Comparison of ENCODE assay signal across 9 cellular contexts in the genomic region with DNA sequence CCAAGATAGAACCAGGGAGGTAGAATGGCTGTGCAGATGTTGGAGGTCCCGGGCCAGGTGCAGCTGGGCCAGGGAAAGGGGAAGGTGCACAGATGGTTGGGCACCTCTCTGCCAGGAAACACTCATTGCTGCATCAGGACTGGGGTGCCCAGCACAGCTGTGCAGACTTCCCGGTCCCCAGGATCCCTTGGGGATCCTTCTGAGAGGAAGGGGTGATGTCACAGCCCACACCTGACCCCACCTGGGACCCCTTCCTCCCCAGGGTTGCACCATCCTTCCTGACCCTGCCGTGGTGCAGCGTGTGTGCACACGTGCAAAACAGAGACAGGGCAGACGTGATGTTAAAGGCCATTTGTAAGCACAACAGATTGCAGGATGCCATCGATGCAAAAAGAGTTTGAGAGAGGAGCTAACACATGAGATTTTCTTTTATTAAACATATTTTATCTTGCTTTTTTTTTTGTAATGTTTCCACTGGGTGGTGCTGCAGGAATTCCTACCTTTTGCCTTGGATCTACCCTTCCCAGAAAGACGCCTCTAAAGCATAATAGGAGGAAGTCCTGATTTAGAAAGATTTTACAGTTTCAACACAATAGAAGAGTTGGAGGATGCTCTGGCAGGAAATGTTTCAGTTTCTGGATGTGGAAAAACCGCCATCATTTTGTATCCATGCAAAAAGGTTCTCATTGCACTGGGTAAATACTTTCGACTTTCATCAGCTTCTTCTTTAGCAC. TPM values are rescaled to one million over a fixed set of nuclear protein-coding genes. Genes with fewer than 3 reads are reported as not detected.
DNase-seq lines count a peak whose midpoint lies in the region; ATAC-seq and TF ChIP-seq lines count a peak whose summit lies in the region.
"Had no signal": no experiment of that assay in that cellular context is flagged by ENCODE, and none has a peak within 500 bp of the region (broad histone marks: within the 10 kb centered on the region; RNA-seq: fewer than 3 reads in every experiment).

No MANE protein-coding gene starts in this region.

- H3K4me2 ChIP-seq in PC-9, result peak overlapping the region; percentile 2; the same call in 1 of the 2 replicates

- BruUV-seq in PC-9 (replicated peaks; lab: Mats Ljungman, UMichigan), result no TSS peak

- POLR2A ChIA-PET in PC-9 (lab: Charles Lee; ENCODE audit: unreplicated experiment), result no interaction called here

- H3K27ac ChIP-seq in PC-9, result peak overlapping the region; percentile 50; the same call in 1 of the 2 replicates
- H3K27ac ChIP-seq: SJSA1 had no signal

- H3K4me3 ChIP-seq in PC-9 (no peak overlapping the region), epithelial cell of esophagus (ENCODE audit: low read length) (no peak overlapping the region)
- H3K4me3 ChIP-seq: lung, SJSA1 had no signal

- H3K9me3 ChIP-seq in PC-9 (ENCODE audit: insufficient read depth, low read depth), result no peaks in the 10 kb centered on the region; the same call in 1 of the 2 replicates
- H3K9me3 ChIP-seq: SJSA1 had no signal

- H3K27me3 ChIP-seq in PC-9 (ENCODE audit: insufficient read depth, low read depth), result no peaks in the 10 kb centered on the region
- H3K27me3 ChIP-seq: SJSA1 had no signal

- CTCF ChIA-PET in PC-9 (lab: Charles Lee), result no interaction called here

- no peaks in the 10 kb centered on the region; the same call in 1 of the 2 replicates for H4K20me1 ChIP-seq in PC-9 (ENCODE audit: insufficient read depth)

- TF ChIP-seq CTCF in PC-9 (conservative IDR thresholded peaks at IDR 0.05) (no peak), epithelial cell of esophagus (IDR thresholded peaks at IDR 0.05; ENCODE audit: insufficient read depth, low read depth, low read length, missing control alignments) (peak; percentile 20)

- peaks cover 39% of the 10 kb centered on the region for H3F3A ChIP-seq in PC-9 (ENCODE audit: insufficient read depth, low read depth)

- DNase-seq in PC-9 (no peak), epithelial cell of esophagus (ENCODE audit: low read depth) (no peak), sciatic nerve (ENCODE audit: low spot score) (no peak), DMS153 (lab: John Stamatoyannopoulos, UW) (no peak)

- H3K9me2 ChIP-seq in PC-9 (ENCODE audit: insufficient read depth), result no peaks in the 10 kb centered on the region

- peaks cover 96% of the 10 kb centered on the region for H3K79me2 ChIP-seq in PC-9 (ENCODE audit: low read depth)

- peaks cover 23% of the 10 kb centered on the region for H3K36me3 ChIP-seq in PC-9 (ENCODE audit: low read depth)

- ATAC-seq in GM19324 (IDR thresholded peaks at IDR 0.05; ENCODE audit: low FRiP score, unreplicated experiment) (peak; percentile 46), sciatic nerve (peak; percentile 57), GM18868 (IDR thresholded peaks at IDR 0.05; ENCODE audit: unreplicated experiment) (no peak), GM18517 (IDR thresholded peaks at IDR 0.05; ENCODE audit: unreplicated experiment) (no peak)

- peaks cover 19% of the 10 kb centered on the region for H3K4me1 ChIP-seq in PC-9 (replicated peaks; ENCODE audit: insufficient read depth)

- H2AFZ ChIP-seq in PC-9, result no peak overlapping the region

- intact Hi-C loops in PC-9 (cut with micrococcal nuclease; ENCODE audit: unreplicated experiment), result no loop called here
- intact Hi-C loops in sciatic nerve (cut with DNase I), result loop anchor here (10.0 kb wide), 2 partner anchors 144 to 286 kb away; no protein-coding TSS in a partner anchor

RNA-seq across cellular contexts. Expression of a gene that starts 14.8 kb away (rescaled TPM):
- total RNA-seq in PC-9 (2021), result 48.0 and 52.3 TPM in 2 replicates
- total RNA-seq in sciatic nerve, result 30.2 TPM

Comparison
In these comparisons a context has a peak if more than half of its experiments do, and no peak if none do; other contexts are left out.
1. ATAC-seq: peak in GM19324 (single experiment) and sciatic nerve (single experiment); none in GM18868 (single experiment) and GM18517 (single experiment).